ENCODE assay signal across 35 cellular contexts in the genomic region with DNA sequence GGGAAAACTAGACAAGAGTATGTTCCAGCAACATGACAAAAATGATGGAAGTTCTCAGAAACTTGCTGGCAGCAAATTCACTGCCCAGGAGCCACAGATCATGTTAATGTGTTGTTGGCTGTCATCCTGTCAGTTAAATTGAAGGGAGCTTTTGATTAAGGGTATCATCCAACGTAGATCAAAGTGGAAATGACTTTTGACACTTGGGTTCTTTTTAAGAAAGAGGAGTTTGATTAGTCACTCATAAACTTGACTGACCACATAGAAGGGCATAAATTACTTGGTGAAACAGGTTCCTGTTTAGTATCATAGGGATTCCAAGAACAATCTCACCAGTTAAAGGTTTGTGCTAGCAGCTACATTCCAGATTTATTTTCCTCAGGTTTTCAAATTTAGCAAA.
"Had no signal": no experiment of that assay in that cellular context is flagged by ENCODE, and none has a peak within 500 bp of the region (broad histone marks: within the 10 kb centered on the region; RNA-seq: fewer than 3 reads in every experiment).

No MANE protein-coding gene starts in this region.

- FAIRE-seq: colon, pancreas had no signal

- H3K4me2 ChIP-seq: smooth muscle cell had no signal

- H3K27me3 Mint-ChIP-seq: naive B cell; natural killer cell treated with Interleukin-12 subunit alpha and Interleukin-12 subunit beta and Interleukin-15 and Interleukin-18, amount 100 ng/mL, for 72 hours; progenitor cell of endocrine pancreas; stimulated activated naive CD8-positive, alpha-beta T cell treated with anti-CD3 and anti-CD28 coated beads, Interleukin-15, amount 100 ng/mL, for 72 hours had no signal

- H3K9me3 ChIP-seq: esophagus muscularis mucosa, heart right ventricle, lower lobe of right lung, mucosa of descending colon, neutrophil, pancreas, right atrium auricular region, suprapubic skin, transverse colon, upper lobe of right lung, uterus had no signal

- H3K4me1 ChIP-seq: heart right ventricle, lower lobe of right lung, pancreas, right atrium auricular region, suprapubic skin, transverse colon, upper lobe of right lung, uterus had no signal

- H3K27me3 ChIP-seq: dorsolateral prefrontal cortex, esophagus muscularis mucosa, heart right ventricle, neutrophil, pancreas, right atrium auricular region, suprapubic skin, transverse colon, upper lobe of right lung, uterus had no signal

- H3K4me3 Mint-ChIP-seq: immature natural killer cell; mesothelial cell of epicardium; naive B cell; natural killer cell treated with Interleukin-12 subunit alpha and Interleukin-12 subunit beta and Interleukin-15 and Interleukin-18, amount 100 ng/mL, for 72 hours; neural crest cell; stimulated activated naive CD8-positive, alpha-beta T cell treated with anti-CD3 and anti-CD28 coated beads, Interleukin-15, amount 100 ng/mL, for 72 hours had no signal

- ATAC-seq: heart right ventricle; left cardiac atrium; left ventricle myocardium superior; lower lobe of right lung; mucosa of descending colon; natural killer cell treated with Interleukin-12 subunit alpha and Interleukin-12 subunit beta and Interleukin-15 and Interleukin-18, amount 100 ng/mL, for 72 hours; pancreas; sciatic nerve; stimulated activated naive CD8-positive, alpha-beta T cell treated with anti-CD3 and anti-CD28 coated beads, Interleukin-15, amount 100 ng/mL, for 72 hours; upper lobe of right lung had no signal

- H3K4me1 Mint-ChIP-seq: immature natural killer cell; naive B cell; stimulated activated naive CD8-positive, alpha-beta T cell treated with anti-CD3 and anti-CD28 coated beads, Interleukin-15, amount 100 ng/mL, for 72 hours had no signal

- H3K4me3 ChIP-seq: dorsolateral prefrontal cortex, esophagus muscularis mucosa, heart right ventricle, lower lobe of right lung, mucosa of descending colon, pancreas, right atrium auricular region, smooth muscle cell, suprapubic skin, transverse colon, upper lobe of right lung, uterus had no signal

- H3K36me3 Mint-ChIP-seq: immature natural killer cell; natural killer cell treated with Interleukin-12 subunit alpha and Interleukin-12 subunit beta and Interleukin-15 and Interleukin-18, amount 100 ng/mL, for 72 hours had no signal

- H3K27ac ChIP-seq: dorsolateral prefrontal cortex, epithelial cell of prostate, esophagus muscularis mucosa, heart right ventricle, lower lobe of right lung, neutrophil, pancreas, right atrium auricular region, suprapubic skin, transverse colon, upper lobe of right lung, uterus had no signal

- H3K36me3 ChIP-seq: esophagus muscularis mucosa, heart right ventricle, lower lobe of right lung, neutrophil, pancreas, right atrium auricular region, suprapubic skin, transverse colon, upper lobe of right lung, uterus had no signal

- H3K27ac Mint-ChIP-seq: immature natural killer cell; mesothelial cell of epicardium; natural killer cell treated with Interleukin-12 subunit alpha and Interleukin-12 subunit beta and Interleukin-15 and Interleukin-18, amount 100 ng/mL, for 72 hours; progenitor cell of endocrine pancreas; stimulated activated naive CD8-positive, alpha-beta T cell treated with anti-CD3 and anti-CD28 coated beads, Interleukin-15, amount 100 ng/mL, for 72 hours had no signal

- DNase-seq: dorsolateral prefrontal cortex; effector CD4-positive, alpha-beta T cell; foreskin melanocyte; glutamatergic neuron; heart right ventricle; hippocampal formation; immature natural killer cell; islet precursor cell; left cardiac atrium; left ventricle myocardium superior; lower lobe of right lung; mucosa of descending colon; naive B cell; pancreas; stimulated activated CD4-positive, alpha-beta T cell treated with anti-CD3 and anti-CD28 coated beads, Interleukin-12 subunit alpha, Interleukin-12 subunit beta, amount 100 ng/mL, for 4 hours; stimulated activated CD4-positive, alpha-beta T cell treated with anti-CD3 and anti-CD28 coated beads, Interleukin-1b, Interleukin-23, amount 100 ng/mL, for 48 hours; stimulated activated CD4-positive, alpha-beta T cell treated with anti-CD3 and anti-CD28 coated beads, Interleukin-4, amount 100 ng/mL, for 1 hour; stimulated activated CD8-positive, alpha-beta memory T cell treated with anti-CD3 and anti-CD28 coated beads, Interleukin-4, amount 100 ng/mL, for 48 hours; stimulated activated naive CD4-positive, alpha-beta T cell; stimulated activated naive CD8-positive, alpha-beta T cell treated with anti-CD3 and anti-CD28 coated beads, Interleukin-15, amount 100 ng/mL, for 72 hours; transverse colon; upper lobe of right lung; uterus had no signal
